14 cellular contexts compared by ENCODE assay signal in genomic region chr15:79030470-79030869, GRCh38.
"Had no signal": no experiment of that assay in that cellular context is flagged by ENCODE, and none has a peak within 500 bp of the region (broad histone marks: within the 10 kb centered on the region; RNA-seq: fewer than 3 reads in every experiment).

No MANE protein-coding gene starts in this region.

- DNase-seq: activated CD4-positive, alpha-beta memory T cell treated with anti-CD3 and anti-CD28 coated beads for 36 hours; activated gamma-delta T cell; activated T-cell treated with anti-CD3 and anti-CD28 coated beads, Interleukin-2, amount 50 U/mL, for 4 hours; anterior cingulate cortex; esophagus squamous epithelium; foreskin fibroblast; stimulated activated CD4-positive, alpha-beta T cell treated with anti-CD3 and anti-CD28 coated beads, Interleukin-2, amount 100 ng/mL, for 48 hours; stimulated activated naive CD4-positive, alpha-beta T cell treated with Interleukin-2 at 50 U/mL for 16 hours had no signal

- H3K4me3 ChIP-seq: breast epithelium, esophagus squamous epithelium, upper lobe of left lung had no signal

- H3K9me3 Mint-ChIP-seq: activated CD4-positive, alpha-beta memory T cell treated with anti-CD3 and anti-CD28 coated beads for 36 hours; activated T-cell treated with anti-CD3 and anti-CD28 coated beads, Interleukin-2, amount 50 U/mL, for 4 hours had no signal

- H3K4me1 ChIP-seq: breast epithelium, esophagus squamous epithelium, upper lobe of left lung had no signal

- H3K36me3 ChIP-seq: breast epithelium, esophagus squamous epithelium, upper lobe of left lung had no signal

- ATAC-seq: activated CD4-positive, CD25-positive, alpha-beta regulatory T cell treated with anti-CD3 and anti-CD28 coated beads, Interleukin-2, amount 50 U/mL, for 24 hours; activated T-cell treated with anti-CD3 and anti-CD28 coated beads, Interleukin-2, amount 50 U/mL, for 4 hours; left lobe of liver had no signal

- H3K27me3 ChIP-seq: breast epithelium, upper lobe of left lung had no signal

- H3K27me3 Mint-ChIP-seq: activated naive CD8-positive, alpha-beta T cell had no signal

- H3K4me1 Mint-ChIP-seq: nephron had no signal

- H3K9me3 ChIP-seq: esophagus squamous epithelium, upper lobe of left lung had no signal

- H3K27ac Mint-ChIP-seq: activated CD4-positive, alpha-beta memory T cell treated with anti-CD3 and anti-CD28 coated beads for 36 hours; activated naive CD8-positive, alpha-beta T cell; nephron had no signal

- H3K4me3 Mint-ChIP-seq: activated CD4-positive, alpha-beta memory T cell treated with anti-CD3 and anti-CD28 coated beads for 36 hours; activated naive CD8-positive, alpha-beta T cell; activated T-cell treated with anti-CD3 and anti-CD28 coated beads, Interleukin-2, amount 50 U/mL, for 4 hours; nephron had no signal

- H3K27ac ChIP-seq: breast epithelium, esophagus squamous epithelium, upper lobe of left lung had no signal

- H3K36me3 Mint-ChIP-seq: activated CD4-positive, alpha-beta memory T cell treated with anti-CD3 and anti-CD28 coated beads for 36 hours; activated naive CD8-positive, alpha-beta T cell had no signal
